1 cellular context compared by ENCODE assay signal in the genomic region with DNA sequence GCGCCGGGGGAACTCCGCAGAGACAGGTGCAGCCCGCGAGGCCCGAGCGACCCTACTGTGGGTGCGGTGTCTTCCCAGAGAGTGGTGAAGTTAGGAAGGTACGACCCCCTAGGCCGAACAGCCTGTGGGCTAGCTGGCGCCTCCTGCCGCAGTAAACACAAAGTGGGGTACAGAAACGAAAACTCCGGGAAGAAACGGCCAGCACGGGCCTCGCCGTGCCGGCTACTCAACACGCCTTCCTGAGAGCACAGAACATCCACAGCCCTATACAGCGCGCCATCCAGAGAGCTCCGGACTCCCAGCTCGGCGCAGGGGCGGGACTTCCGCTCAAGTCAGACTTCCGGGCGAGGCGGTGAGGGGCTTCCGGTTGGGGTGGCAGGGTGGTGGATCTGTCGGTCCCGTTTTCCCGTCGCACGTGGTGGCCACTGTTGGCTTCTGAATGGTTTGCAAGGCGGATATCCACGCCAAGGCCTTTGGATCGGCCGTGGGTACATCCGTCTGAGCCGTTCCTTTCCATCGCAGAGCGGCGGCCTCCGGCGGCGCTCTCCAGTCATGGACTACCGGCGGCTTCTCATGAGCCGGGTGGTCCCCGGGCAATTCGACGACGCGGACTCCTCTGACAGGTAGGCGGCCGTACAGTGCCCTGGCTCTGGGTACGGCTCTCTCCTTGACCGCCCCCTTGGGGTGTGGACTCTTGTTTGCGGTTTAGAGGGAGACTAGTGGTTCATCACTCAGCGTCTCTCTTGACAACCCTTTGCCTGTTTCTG.
TF ChIP-seq lines count a peak whose summit lies in the region.

Gene CAGE1, minus strand, starts transcription at position 292 of the 767 bp plus-strand sequence. CDS start 2,569 bp downstream, outside the sequence.
Gene RIOK1, plus strand, starts transcription at position 358 of the 767 bp plus-strand sequence. Its CDS starts 195 bp downstream, at position 553.

TF ChIP-seq in HepG2, 621 proteins besides CTCF, POLR2A, EP300 and RAD21 (continued from another document and continues in another):
- TF ChIP-seq, protein P1, sequence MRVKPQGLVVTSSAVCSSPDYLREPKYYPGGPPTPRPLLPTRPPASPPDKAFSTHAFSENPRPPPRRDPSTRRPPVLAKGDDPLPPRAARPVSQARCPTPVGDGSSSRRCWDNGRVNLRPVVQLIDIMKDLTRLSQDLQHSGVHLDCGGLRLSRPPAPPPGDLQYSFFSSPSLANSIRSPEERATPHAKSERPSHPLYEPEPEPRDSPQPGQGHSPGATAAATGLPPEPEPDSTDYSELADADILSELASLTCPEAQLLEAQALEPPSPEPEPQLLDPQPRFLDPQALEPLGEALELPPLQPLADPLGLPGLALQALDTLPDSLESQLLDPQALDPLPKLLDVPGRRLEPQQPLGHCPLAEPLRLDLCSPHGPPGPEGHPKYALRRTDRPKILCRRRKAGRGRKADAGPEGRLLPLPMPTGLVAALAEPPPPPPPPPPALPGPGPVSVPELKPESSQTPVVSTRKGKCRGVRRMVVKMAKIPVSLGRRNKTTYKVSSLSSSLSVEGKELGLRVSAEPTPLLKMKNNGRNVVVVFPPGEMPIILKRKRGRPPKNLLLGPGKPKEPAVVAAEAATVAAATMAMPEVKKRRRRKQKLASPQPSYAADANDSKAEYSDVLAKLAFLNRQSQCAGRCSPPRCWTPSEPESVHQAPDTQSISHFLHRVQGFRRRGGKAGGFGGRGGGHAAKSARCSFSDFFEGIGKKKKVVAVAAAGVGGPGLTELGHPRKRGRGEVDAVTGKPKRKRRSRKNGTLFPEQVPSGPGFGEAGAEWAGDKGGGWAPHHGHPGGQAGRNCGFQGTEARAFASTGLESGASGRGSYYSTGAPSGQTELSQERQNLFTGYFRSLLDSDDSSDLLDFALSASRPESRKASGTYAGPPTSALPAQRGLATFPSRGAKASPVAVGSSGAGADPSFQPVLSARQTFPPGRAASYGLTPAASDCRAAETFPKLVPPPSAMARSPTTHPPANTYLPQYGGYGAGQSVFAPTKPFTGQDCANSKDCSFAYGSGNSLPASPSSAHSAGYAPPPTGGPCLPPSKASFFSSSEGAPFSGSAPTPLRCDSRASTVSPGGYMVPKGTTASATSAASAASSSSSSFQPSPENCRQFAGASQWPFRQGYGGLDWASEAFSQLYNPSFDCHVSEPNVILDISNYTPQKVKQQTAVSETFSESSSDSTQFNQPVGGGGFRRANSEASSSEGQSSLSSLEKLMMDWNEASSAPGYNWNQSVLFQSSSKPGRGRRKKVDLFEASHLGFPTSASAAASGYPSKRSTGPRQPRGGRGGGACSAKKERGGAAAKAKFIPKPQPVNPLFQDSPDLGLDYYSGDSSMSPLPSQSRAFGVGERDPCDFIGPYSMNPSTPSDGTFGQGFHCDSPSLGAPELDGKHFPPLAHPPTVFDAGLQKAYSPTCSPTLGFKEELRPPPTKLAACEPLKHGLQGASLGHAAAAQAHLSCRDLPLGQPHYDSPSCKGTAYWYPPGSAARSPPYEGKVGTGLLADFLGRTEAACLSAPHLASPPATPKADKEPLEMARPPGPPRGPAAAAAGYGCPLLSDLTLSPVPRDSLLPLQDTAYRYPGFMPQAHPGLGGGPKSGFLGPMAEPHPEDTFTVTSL (CRISPR knock-in tag; IDR thresholded peaks at IDR 0.05; ENCODE audit: borderline replicate concordance), result peak; percentile 88
- TF ChIP-seq NKX3-1 (CRISPR knock-in tag; IDR thresholded peaks at IDR 0.05) (peak; percentile 75), HNRNPH1 (optimal IDR thresholded peaks at IDR 0.05; ENCODE audit: low read depth, low read length) (peak; percentile 93), FOXO1 (CRISPR knock-in tag; IDR thresholded peaks at IDR 0.05) (peak; percentile 52; the same call in 1 of the 2 replicates), CAMTA2 (CRISPR knock-in tag; IDR thresholded peaks at IDR 0.05; ENCODE audit: borderline replicate concordance) (peak; percentile 95; the same call in 1 of the 2 replicates), FOXA3 (CRISPR knock-in tag; IDR thresholded peaks at IDR 0.05) (peak; percentile 74), FOSL1 (CRISPR knock-in tag; IDR thresholded peaks at IDR 0.05; ENCODE audit: borderline replicate concordance) (no peak), XBP1 (CRISPR knock-in tag; IDR thresholded peaks at IDR 0.05) (no peak), TOE1 (CRISPR knock-in tag; IDR thresholded peaks at IDR 0.05) (no peak), SRSF4 (IDR thresholded peaks at IDR 0.05; ENCODE audit: low read depth, low read length, poor library complexity, severe bottlenecking) (no peak), ZNF547 (CRISPR knock-in tag; IDR thresholded peaks at IDR 0.05) (peak; percentile 99), ZNF260 (CRISPR knock-in tag; IDR thresholded peaks at IDR 0.05; ENCODE audit: borderline replicate concordance, low read depth) (no peak), HBP1 (CRISPR knock-in tag; IDR thresholded peaks at IDR 0.05; ENCODE audit: low read depth) (peak; percentile 74; the same call in 1 of the 2 replicates), IRF2 (CRISPR knock-in tag; IDR thresholded peaks at IDR 0.05) (peak; percentile 76; the same call in 1 of the 2 replicates), TBL1XR1 (IDR thresholded peaks at IDR 0.05; ENCODE audit: borderline replicate concordance, low read length, partially characterized antibody) (no peak), RCOR2 (CRISPR knock-in tag; IDR thresholded peaks at IDR 0.05) (no peak), ZNF713 (CRISPR knock-in tag; IDR thresholded peaks at IDR 0.05) (no peak; the same call in 1 of the 2 replicates), ZMAT5 (CRISPR knock-in tag; IDR thresholded peaks at IDR 0.05; ENCODE audit: borderline replicate concordance, low read depth) (0 out of 2 replicates have a peak, but pooled peaks have one; percentile 78), ATAD3A (CRISPR knock-in tag; IDR thresholded peaks at IDR 0.05) (no peak), NFATC3 (CRISPR knock-in tag; IDR thresholded peaks at IDR 0.05) (peak; percentile 93; the same call in 1 of the 2 replicates), ZNF720 (CRISPR knock-in tag; IDR thresholded peaks at IDR 0.05) (no peak), RNF2 (conservative IDR thresholded peaks at IDR 0.05; ENCODE audit: low read depth) (peak; percentile 95), GABPA (IDR thresholded peaks at IDR 0.05; ENCODE audit: low read depth, low read length) (peak; percentile 97), GABPA (CRISPR knock-in tag; IDR thresholded peaks at IDR 0.05; ENCODE audit: low read depth) (peak; percentile 100), POGK (CRISPR knock-in tag; conservative IDR thresholded peaks at IDR 0.05) (peak; percentile 95), STAT5B (CRISPR knock-in tag; IDR thresholded peaks at IDR 0.05) (no peak), XRCC5 (optimal IDR thresholded peaks at IDR 0.05; ENCODE audit: low read length) (no peak), GZF1 (CRISPR knock-in tag; IDR thresholded peaks at IDR 0.05) (peak; percentile 71; the same call in 1 of the 2 replicates), MXI1 (IDR thresholded peaks at IDR 0.05; ENCODE audit: borderline replicate concordance, low read depth, low read length) (peak; percentile 99), ZNF460 (CRISPR knock-in tag; IDR thresholded peaks at IDR 0.05; ENCODE audit: borderline replicate concordance) (no peak; the same call in 1 of the 2 replicates), KDM4B (CRISPR knock-in tag; IDR thresholded peaks at IDR 0.05) (peak; percentile 61; the same call in 1 of the 2 replicates), SMAD1 (CRISPR knock-in tag; IDR thresholded peaks at IDR 0.05; ENCODE audit: borderline replicate concordance, low read depth) (peak; percentile 89; the same call in 1 of the 2 replicates), CBX5 (CRISPR knock-in tag; IDR thresholded peaks at IDR 0.05; ENCODE audit: borderline replicate concordance) (peak; percentile 79; the same call in 1 of the 2 replicates), FOXK1 (CRISPR knock-in tag; IDR thresholded peaks at IDR 0.05; ENCODE audit: borderline replicate concordance, low read depth) (peak; percentile 80), ZNF331 (CRISPR knock-in tag; IDR thresholded peaks at IDR 0.05) (peak; percentile 81), MIER3 (CRISPR knock-in tag; IDR thresholded peaks at IDR 0.05; ENCODE audit: borderline replicate concordance) (peak; percentile 95)
- TF ChIP-seq, protein P2, sequence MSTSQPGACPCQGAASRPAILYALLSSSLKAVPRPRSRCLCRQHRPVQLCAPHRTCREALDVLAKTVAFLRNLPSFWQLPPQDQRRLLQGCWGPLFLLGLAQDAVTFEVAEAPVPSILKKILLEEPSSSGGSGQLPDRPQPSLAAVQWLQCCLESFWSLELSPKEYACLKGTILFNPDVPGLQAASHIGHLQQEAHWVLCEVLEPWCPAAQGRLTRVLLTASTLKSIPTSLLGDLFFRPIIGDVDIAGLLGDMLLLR (CRISPR knock-in tag; IDR thresholded peaks at IDR 0.05), result peak; percentile 87
- TF ChIP-seq, protein P3, sequence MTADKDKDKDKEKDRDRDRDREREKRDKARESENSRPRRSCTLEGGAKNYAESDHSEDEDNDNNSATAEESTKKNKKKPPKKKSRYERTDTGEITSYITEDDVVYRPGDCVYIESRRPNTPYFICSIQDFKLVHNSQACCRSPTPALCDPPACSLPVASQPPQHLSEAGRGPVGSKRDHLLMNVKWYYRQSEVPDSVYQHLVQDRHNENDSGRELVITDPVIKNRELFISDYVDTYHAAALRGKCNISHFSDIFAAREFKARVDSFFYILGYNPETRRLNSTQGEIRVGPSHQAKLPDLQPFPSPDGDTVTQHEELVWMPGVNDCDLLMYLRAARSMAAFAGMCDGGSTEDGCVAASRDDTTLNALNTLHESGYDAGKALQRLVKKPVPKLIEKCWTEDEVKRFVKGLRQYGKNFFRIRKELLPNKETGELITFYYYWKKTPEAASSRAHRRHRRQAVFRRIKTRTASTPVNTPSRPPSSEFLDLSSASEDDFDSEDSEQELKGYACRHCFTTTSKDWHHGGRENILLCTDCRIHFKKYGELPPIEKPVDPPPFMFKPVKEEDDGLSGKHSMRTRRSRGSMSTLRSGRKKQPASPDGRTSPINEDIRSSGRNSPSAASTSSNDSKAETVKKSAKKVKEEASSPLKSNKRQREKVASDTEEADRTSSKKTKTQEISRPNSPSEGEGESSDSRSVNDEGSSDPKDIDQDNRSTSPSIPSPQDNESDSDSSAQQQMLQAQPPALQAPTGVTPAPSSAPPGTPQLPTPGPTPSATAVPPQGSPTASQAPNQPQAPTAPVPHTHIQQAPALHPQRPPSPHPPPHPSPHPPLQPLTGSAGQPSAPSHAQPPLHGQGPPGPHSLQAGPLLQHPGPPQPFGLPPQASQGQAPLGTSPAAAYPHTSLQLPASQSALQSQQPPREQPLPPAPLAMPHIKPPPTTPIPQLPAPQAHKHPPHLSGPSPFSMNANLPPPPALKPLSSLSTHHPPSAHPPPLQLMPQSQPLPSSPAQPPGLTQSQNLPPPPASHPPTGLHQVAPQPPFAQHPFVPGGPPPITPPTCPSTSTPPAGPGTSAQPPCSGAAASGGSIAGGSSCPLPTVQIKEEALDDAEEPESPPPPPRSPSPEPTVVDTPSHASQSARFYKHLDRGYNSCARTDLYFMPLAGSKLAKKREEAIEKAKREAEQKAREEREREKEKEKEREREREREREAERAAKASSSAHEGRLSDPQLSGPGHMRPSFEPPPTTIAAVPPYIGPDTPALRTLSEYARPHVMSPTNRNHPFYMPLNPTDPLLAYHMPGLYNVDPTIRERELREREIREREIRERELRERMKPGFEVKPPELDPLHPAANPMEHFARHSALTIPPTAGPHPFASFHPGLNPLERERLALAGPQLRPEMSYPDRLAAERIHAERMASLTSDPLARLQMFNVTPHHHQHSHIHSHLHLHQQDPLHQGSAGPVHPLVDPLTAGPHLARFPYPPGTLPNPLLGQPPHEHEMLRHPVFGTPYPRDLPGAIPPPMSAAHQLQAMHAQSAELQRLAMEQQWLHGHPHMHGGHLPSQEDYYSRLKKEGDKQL (CRISPR knock-in tag; IDR thresholded peaks at IDR 0.05; ENCODE audit: low read depth), result peak; percentile 67
- TF ChIP-seq, protein P4, sequence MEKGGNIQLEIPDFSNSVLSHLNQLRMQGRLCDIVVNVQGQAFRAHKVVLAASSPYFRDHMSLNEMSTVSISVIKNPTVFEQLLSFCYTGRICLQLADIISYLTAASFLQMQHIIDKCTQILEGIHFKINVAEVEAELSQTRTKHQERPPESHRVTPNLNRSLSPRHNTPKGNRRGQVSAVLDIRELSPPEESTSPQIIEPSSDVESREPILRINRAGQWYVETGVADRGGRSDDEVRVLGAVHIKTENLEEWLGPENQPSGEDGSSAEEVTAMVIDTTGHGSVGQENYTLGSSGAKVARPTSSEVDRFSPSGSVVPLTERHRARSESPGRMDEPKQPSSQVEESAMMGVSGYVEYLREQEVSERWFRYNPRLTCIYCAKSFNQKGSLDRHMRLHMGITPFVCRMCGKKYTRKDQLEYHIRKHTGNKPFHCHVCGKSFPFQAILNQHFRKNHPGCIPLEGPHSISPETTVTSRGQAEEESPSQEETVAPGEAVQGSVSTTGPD (CRISPR knock-in tag; IDR thresholded peaks at IDR 0.05), result 0 out of 2 replicates have a peak, but pooled peaks have one; percentile 37
- TF ChIP-seq, protein P5, sequence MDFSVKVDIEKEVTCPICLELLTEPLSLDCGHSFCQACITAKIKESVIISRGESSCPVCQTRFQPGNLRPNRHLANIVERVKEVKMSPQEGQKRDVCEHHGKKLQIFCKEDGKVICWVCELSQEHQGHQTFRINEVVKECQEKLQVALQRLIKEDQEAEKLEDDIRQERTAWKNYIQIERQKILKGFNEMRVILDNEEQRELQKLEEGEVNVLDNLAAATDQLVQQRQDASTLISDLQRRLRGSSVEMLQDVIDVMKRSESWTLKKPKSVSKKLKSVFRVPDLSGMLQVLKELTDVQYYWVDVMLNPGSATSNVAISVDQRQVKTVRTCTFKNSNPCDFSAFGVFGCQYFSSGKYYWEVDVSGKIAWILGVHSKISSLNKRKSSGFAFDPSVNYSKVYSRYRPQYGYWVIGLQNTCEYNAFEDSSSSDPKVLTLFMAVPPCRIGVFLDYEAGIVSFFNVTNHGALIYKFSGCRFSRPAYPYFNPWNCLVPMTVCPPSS (IDR thresholded peaks at IDR 0.05), result no peak
